In genomic region chrX:42220722-42221121, GRCh38 we compare ENCODE assay signal across 22 cellular contexts.
DNase-seq lines count a peak whose midpoint lies in the region; ATAC-seq, FAIRE-seq and TF ChIP-seq lines count a peak whose summit lies in the region.
"Had no signal": no experiment of that assay in that cellular context is flagged by ENCODE, and none has a peak within 500 bp of the region (broad histone marks: within the 10 kb centered on the region; RNA-seq: fewer than 3 reads in every experiment).

No MANE protein-coding gene starts in this region.

- H3K4me2 ChIP-seq in astrocyte (ENCODE audit: low read length) = no peak overlapping the region
- H3K4me2 ChIP-seq: BLaER1 had no signal

- H3K36me3 Mint-ChIP-seq in astrocyte (ENCODE audit: low read depth, unreplicated experiment) = no peaks in the 10 kb centered on the region
- H3K36me3 Mint-ChIP-seq: CD14-positive monocyte; CD4-positive, alpha-beta memory T cell; CD4-positive, CD25-positive, alpha-beta regulatory T cell had no signal

- H3K79me2 ChIP-seq in astrocyte (ENCODE audit: insufficient read depth, low read length) = no peaks in the 10 kb centered on the region

- no peak overlapping the region for H3K27ac ChIP-seq in astrocyte (ENCODE audit: low read depth, low read length)
- H3K27ac ChIP-seq: BLaER1 had no signal

- H3K9me3 ChIP-seq in astrocyte (ENCODE audit: insufficient read depth, low read depth, low read length) = no peaks in the 10 kb centered on the region
- H3K9me3 ChIP-seq: BE2C, BLaER1, Caco-2 had no signal

- no peaks in the 10 kb centered on the region for H3K27me3 Mint-ChIP-seq in astrocyte (ENCODE audit: low read depth, unreplicated experiment)
- H3K27me3 Mint-ChIP-seq: CD4-positive, alpha-beta memory T cell; CD4-positive, CD25-positive, alpha-beta regulatory T cell had no signal

- DNase-seq in NCI-H526 (lab: John Stamatoyannopoulos, UW) (peak; percentile 25 to 27), astrocyte (ENCODE audit: low read depth) (no peak), MV-4-11 (lab: John Stamatoyannopoulos, UW) (no peak), NCI-H187 (lab: John Stamatoyannopoulos, UW) (no peak)
- DNase-seq: 8988T; ACHN; BE2C; C1 segment of cervical spinal cord; Caco-2; Calu3; CD4-positive, alpha-beta memory T cell; CD4-positive, CD25-positive, alpha-beta regulatory T cell; DMS79 treated with DMSO at 0.1 percent for 48 hours; GF-D8 had no signal

- peak; percentile 95 for FAIRE-seq in astrocyte (lab: Jason Lieb, UNC)
- FAIRE-seq: A204.1, D721Med, G401.6, GM12891, GM19239 had no signal

- no peak overlapping the region for H3K27ac Mint-ChIP-seq in astrocyte (ENCODE audit: unreplicated experiment)
- H3K27ac Mint-ChIP-seq: CD14-positive monocyte; CD4-positive, alpha-beta memory T cell; CD4-positive, CD25-positive, alpha-beta regulatory T cell had no signal

- no peak for ATAC-seq in HG03045 (IDR thresholded peaks at IDR 0.05; ENCODE audit: unreplicated experiment)

- no peaks in the 10 kb centered on the region for H3K27me3 ChIP-seq in astrocyte (ENCODE audit: insufficient read depth, low read length)
- H3K27me3 ChIP-seq: BE2C had no signal

- H3K9ac ChIP-seq in astrocyte (ENCODE audit: low read length) = no peak overlapping the region
- H3K9ac ChIP-seq: BLaER1 had no signal

- H3K4me1 Mint-ChIP-seq in astrocyte (ENCODE audit: low read depth, unreplicated experiment) = no peaks in the 10 kb centered on the region
- H3K4me1 Mint-ChIP-seq: CD14-positive monocyte; CD4-positive, alpha-beta memory T cell; CD4-positive, CD25-positive, alpha-beta regulatory T cell had no signal

- no peak overlapping the region for H2AFZ ChIP-seq in astrocyte (ENCODE audit: low read depth, low read length)

- no peaks in the 10 kb centered on the region for H3K4me1 ChIP-seq in astrocyte (ENCODE audit: insufficient read depth, low read length)
- H3K4me1 ChIP-seq: BE2C, BLaER1, Caco-2 had no signal

- no peak overlapping the region for H3K4me3 Mint-ChIP-seq in astrocyte (ENCODE audit: unreplicated experiment)
- H3K4me3 Mint-ChIP-seq: CD14-positive monocyte; CD4-positive, alpha-beta memory T cell; CD4-positive, CD25-positive, alpha-beta regulatory T cell had no signal

- no peaks in the 10 kb centered on the region for H3K9me3 Mint-ChIP-seq in astrocyte (ENCODE audit: unreplicated experiment)

- H3K36me3 ChIP-seq in astrocyte (ENCODE audit: insufficient read depth, low read length) = no peaks in the 10 kb centered on the region
- H3K36me3 ChIP-seq: BE2C, BLaER1 had no signal

- H3K4me3 ChIP-seq in astrocyte (ENCODE audit: insufficient read depth, low read depth, low read length) = no peak overlapping the region
- H3K4me3 ChIP-seq: BLaER1 had no signal

- TF ChIP-seq CTCF in astrocyte (IDR thresholded peaks at IDR 0.05; ENCODE audit: insufficient read depth, low read depth, low read length) = no peak

- H4K20me1 ChIP-seq in astrocyte (ENCODE audit: insufficient read depth, low read length) = no peaks in the 10 kb centered on the region
- H4K20me1 ChIP-seq: BLaER1 had no signal

Comparison
In these comparisons a context has a peak if more than half of its experiments do, and no peak if none do; other contexts are left out.
1. DNase-seq: peak in NCI-H526 (2 of 2); none in astrocyte (single experiment), MV-4-11 (single experiment) and NCI-H187 (0 of 2).